ENCODE assay signal across 8 cellular contexts in the genomic region with DNA sequence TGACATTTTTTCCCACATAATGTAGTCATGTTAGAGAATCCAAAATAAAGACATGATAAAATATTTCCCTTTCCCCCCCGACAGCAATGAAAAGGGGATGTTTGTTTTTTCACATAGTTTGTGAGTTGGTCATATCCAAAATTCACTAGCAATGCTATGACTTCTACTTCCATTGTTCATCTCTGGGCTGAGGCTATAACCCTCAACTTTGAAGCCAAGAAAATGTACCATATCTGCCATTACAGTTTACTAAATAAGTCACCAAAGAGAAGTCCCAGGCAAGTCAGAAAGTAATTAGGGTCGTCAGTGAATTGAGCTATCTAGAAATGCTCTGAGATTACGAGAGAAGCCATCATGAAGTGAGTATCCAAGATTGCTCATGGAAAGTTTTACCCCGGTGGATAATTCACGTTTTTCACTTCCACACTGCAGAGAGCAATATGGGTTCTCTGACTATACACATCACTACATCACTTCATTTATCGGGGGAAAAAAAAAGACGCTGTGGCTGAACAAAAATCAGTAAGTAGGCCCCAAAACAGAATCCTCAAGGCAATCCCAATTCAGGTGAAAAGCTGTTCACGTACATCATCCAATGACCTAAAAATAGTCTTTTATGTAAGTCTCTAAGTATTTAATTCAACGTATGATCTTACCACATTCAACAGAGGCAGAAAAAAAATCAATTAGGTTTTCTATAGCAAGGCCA. TPM values are rescaled to one million over a fixed set of nuclear protein-coding genes. Genes with fewer than 3 reads are reported as not detected.
DNase-seq lines count a peak whose midpoint lies in the region; ATAC-seq and TF ChIP-seq lines count a peak whose summit lies in the region.

No MANE protein-coding gene starts in this region.

- ATAC-seq in activated CD8-positive, alpha-beta memory T cell treated with anti-CD3 and anti-CD28 coated beads, Interleukin-2, amount 10 ng/mL, durations not matched to agents 7 days and 5 days, result no peak
- no peak for ATAC-seq in HG03342 (IDR thresholded peaks at IDR 0.05; ENCODE audit: unreplicated experiment)

- intact Hi-C loops in adrenal gland (cut with DNase I), result no loop called here
- intact Hi-C loops in tibial artery (cut with DNase I; ENCODE audit: low total_unique reads), result no loop called here

- DNase-seq in activated CD8-positive, alpha-beta memory T cell treated with anti-CD3 and anti-CD28 coated beads, Interleukin-2, amount 10 ng/mL, durations not matched to agents 7 days and 5 days, result no peak
- DNase-seq in activated CD8-positive, alpha-beta memory T cell treated with anti-CD3 and anti-CD28 coated beads, Interleukin-2, amount 50 U/mL, for 48 hours, result no peak
- DNase-seq in adrenal gland (no peak), tibial artery (no peak), hypothalamus (lab: John Stamatoyannopoulos, UW) (no peak), HEK293T (ENCODE audit: extremely low spot score) (no peak)

- POLR2A ChIA-PET in HEK293T (lab: Yijun Ruan, JAX), result interaction anchor here (1.2 to 1.4 kb wide), 2 partner anchors 9 to 125 kb away, joined by 4 to 5 read pairs; no protein-coding TSS in a partner anchor

- peaks cover 6% of the 10 kb centered on the region for H3K36me3 Mint-ChIP-seq in activated CD8-positive, alpha-beta memory T cell treated with anti-CD3 and anti-CD28 coated beads, Interleukin-2, amount 10 ng/mL, durations not matched to agents 7 days and 5 days

- no peaks in the 10 kb centered on the region for H3K27me3 ChIP-seq in adrenal gland
- H3K27me3 ChIP-seq in liver (ENCODE audit: control insufficient read depth in 4 of 4, insufficient read depth in 4 of 4, low read length in 3 of 4), result no peaks in the 10 kb centered on the region
- H3K27me3 ChIP-seq in tibial artery, result no peaks in the 10 kb centered on the region

- peaks cover 2% of the 10 kb centered on the region for H3K27me3 Mint-ChIP-seq in activated CD8-positive, alpha-beta memory T cell treated with anti-CD3 and anti-CD28 coated beads, Interleukin-2, amount 10 ng/mL, durations not matched to agents 7 days and 5 days

- no peak for TF ChIP-seq POLR2A in adrenal gland (IDR thresholded peaks at IDR 0.05)

- H3K4me3 ChIP-seq in adrenal gland, result peak overlapping the region in 3 of 4 donors; percentile 33 to 95 (median 92)
- H3K4me3 ChIP-seq in liver (ENCODE audit: low read depth in 1 of 3, low read length in 3 of 3), result peak overlapping the region in 2 of 3 donors; percentile 86 to 93
- H3K4me3 ChIP-seq in tibial artery, result peak overlapping the region; percentile 91 to 96

- H3K27ac ChIP-seq in adrenal gland, result peak overlapping the region in 3 of 5 donors; percentile 88 to 97 (median 95)
- H3K27ac ChIP-seq in liver (ENCODE audit: low read depth in 1 of 2, low read length in 2 of 2), result peak overlapping the region in 1 of 2 donors; percentile 76
- peak overlapping the region; percentile 93 to 95 for H3K27ac ChIP-seq in tibial artery

- CTCF ChIA-PET in activated CD8-positive, alpha-beta memory T cell treated with anti-CD3 and anti-CD28 coated beads, Interleukin-2, amount 10 ng/mL, durations not matched to agents 7 days and 5 days (lab: Charles Lee), result interaction anchor here (0.9 to 1.7 kb wide), 5 partner anchors 8 to 231 kb away, joined by 3 to 9 read pairs (median 3); no protein-coding TSS in a partner anchor
- CTCF ChIA-PET in HEK293T (lab: Yijun Ruan, JAX), result interaction anchor here (0.6 to 1.5 kb wide), 5 partner anchors 78 to 551 kb away, joined by 3 to 7 read pairs (median 3); no protein-coding TSS in a partner anchor

- WGBS in adrenal gland, 4 donors, result 35 to 47% (median 43%) methylated on average over 9 of the region's 9 CpGs
- WGBS in liver, result 66% methylated on average over 9 of the region's 9 CpGs

- H3K4me3 Mint-ChIP-seq in activated CD8-positive, alpha-beta memory T cell treated with anti-CD3 and anti-CD28 coated beads, Interleukin-2, amount 10 ng/mL, durations not matched to agents 7 days and 5 days, result peak overlapping the region; percentile 99

- H3K9me3 ChIP-seq in adrenal gland (replicated peaks in 1 of 3) (no peaks in the 10 kb centered on the region), liver (ENCODE audit: control insufficient read depth in 4 of 4, low read length in 3 of 4) (no peaks in the 10 kb centered on the region), tibial artery (no peaks in the 10 kb centered on the region)

- H3K36me3 ChIP-seq in adrenal gland (replicated peaks in 1 of 2), result no peaks in the 10 kb centered on the region
- no peaks in the 10 kb centered on the region for H3K36me3 ChIP-seq in liver (ENCODE audit: control insufficient read depth in 4 of 4, insufficient read depth in 3 of 4, low read depth in 1 of 4, low read length in 3 of 4)
- H3K36me3 ChIP-seq in tibial artery, result no peaks in the 10 kb centered on the region

- H3K4me1 ChIP-seq in adrenal gland (replicated peaks in 1 of 2) (peaks cover 22 to 59% of the 10 kb centered on the region in 2 donors), liver (ENCODE audit: control insufficient read depth in 4 of 4, insufficient read depth in 4 of 4, low read length in 3 of 4) (peaks cover 0 to 30% (median 11%) of the 10 kb centered on the region in 4 donors), tibial artery (peaks cover 0 to 56% (median 25%) of the 10 kb centered on the region in 4 donors)

- peak overlapping the region; percentile 92 for H3K27ac Mint-ChIP-seq in activated CD8-positive, alpha-beta memory T cell treated with anti-CD3 and anti-CD28 coated beads, Interleukin-2, amount 10 ng/mL, durations not matched to agents 7 days and 5 days

- no peak for TF ChIP-seq RAD21 in liver (IDR thresholded peaks at IDR 0.05)

- TF ChIP-seq CTCF in adrenal gland (IDR thresholded peaks at IDR 0.05), result no peak
- TF ChIP-seq CTCF in liver (IDR thresholded peaks at IDR 0.05; ENCODE audit: low read depth, low read length, missing input control), result no peak
- TF ChIP-seq CTCF in tibial artery (IDR thresholded peaks at IDR 0.05), result no peak

- H3K9me3 Mint-ChIP-seq in activated CD8-positive, alpha-beta memory T cell treated with anti-CD3 and anti-CD28 coated beads, Interleukin-2, amount 10 ng/mL, durations not matched to agents 7 days and 5 days (ENCODE audit: low read depth), result no peaks in the 10 kb centered on the region

- H3K9ac ChIP-seq in liver (ENCODE audit: low read depth in 1 of 2, low read length in 2 of 2), result peak overlapping the region; percentile 35 to 77

- peaks cover 34% of the 10 kb centered on the region for H3K4me1 Mint-ChIP-seq in activated CD8-positive, alpha-beta memory T cell treated with anti-CD3 and anti-CD28 coated beads, Interleukin-2, amount 10 ng/mL, durations not matched to agents 7 days and 5 days

TF ChIP-seq in liver, 16 proteins besides CTCF, POLR2A, EP300 and RAD21 (continues in another document):
- TF ChIP-seq EGR1 (IDR thresholded peaks at IDR 0.05; ENCODE audit: low read depth in 2 of 2) (no peak), FOXA1 (IDR thresholded peaks at IDR 0.05) (no peak), ATF3 (IDR thresholded peaks at IDR 0.05) (no peak), RXRA (IDR thresholded peaks at IDR 0.05) (no peak), GABPA (IDR thresholded peaks at IDR 0.05 in 1 of 2, conservative IDR thresholded peaks at IDR 0.05 in 1 of 2) (no peak), FOXA2 (IDR thresholded peaks at IDR 0.05) (no peak), SP1 (IDR thresholded peaks at IDR 0.05) (no peak)

TF ChIP-seq in HEK293T, 16 proteins besides CTCF, POLR2A, EP300 and RAD21:
- TF ChIP-seq ZNF384 (IDR thresholded peaks at IDR 0.05) (no peak), ELF4 (IDR thresholded peaks at IDR 0.05) (no peak), L3MBTL2 (conservative IDR thresholded peaks at IDR 0.05) (no peak), NFRKB (IDR thresholded peaks at IDR 0.05) (no peak), FOXM1 (IDR thresholded peaks at IDR 0.05; ENCODE audit: borderline replicate concordance) (no peak), CTBP1 (IDR thresholded peaks at IDR 0.05; ENCODE audit: borderline replicate concordance) (no peak)

RNA-seq across cellular contexts. Expression of gene PEAK1, which starts 1.4 kb away (rescaled TPM):
- total RNA-seq in activated CD8-positive, alpha-beta memory T cell treated with anti-CD3 and anti-CD28 coated beads, Interleukin-2, amount 10 ng/mL, durations not matched to agents 7 days and 5 days, result 10 to 100 TPM; 29.1 to 33.0 TPM
- total RNA-seq in adrenal gland (10 to 100 TPM; 21.6 to 68.4 (median 33.0) TPM), liver (10 to 100 TPM in 1 of 2 donors, 1 to 10 TPM in 1; 9.6 to 14.9 TPM)
- polyA plus RNA-seq in adrenal gland (10 to 100 TPM in 2 of 3 donors, 1 to 10 TPM in 1; 3.1 to 13.0 (median 10.6) TPM), liver (1 to 10 TPM; 1.8 to 2.0 TPM)

RNA-seq across cellular contexts. Expression of gene HMG20A, which starts 2.2 kb away (rescaled TPM):
- total RNA-seq in activated CD8-positive, alpha-beta memory T cell treated with anti-CD3 and anti-CD28 coated beads, Interleukin-2, amount 10 ng/mL, durations not matched to agents 7 days and 5 days, result 10 to 100 TPM; 36.4 to 46.3 TPM
- total RNA-seq in adrenal gland (10 to 100 TPM; 25.8 to 57.2 (median 38.9) TPM), liver (10 to 100 TPM; 17.8 to 19.4 TPM)
- polyA plus RNA-seq in adrenal gland (10 to 100 TPM; 14.0 to 49.4 (median 15.3) TPM), liver (1 to 10 TPM; 7.7 to 8.7 TPM)
